Comparison of ENCODE assay signal across 8 cellular contexts in genomic region chr2:120252207-120253020, GRCh38. TPM values are rescaled to one million over a fixed set of nuclear protein-coding genes. Genes with fewer than 3 reads are reported as not detected.
A peak's percentile ranks its signal among the peaks of the same experiment; 100 is the strongest.
DNase-seq lines count a peak whose midpoint lies in the region; ATAC-seq, FAIRE-seq and TF ChIP-seq lines count a peak whose summit lies in the region.

A gene with protein sequence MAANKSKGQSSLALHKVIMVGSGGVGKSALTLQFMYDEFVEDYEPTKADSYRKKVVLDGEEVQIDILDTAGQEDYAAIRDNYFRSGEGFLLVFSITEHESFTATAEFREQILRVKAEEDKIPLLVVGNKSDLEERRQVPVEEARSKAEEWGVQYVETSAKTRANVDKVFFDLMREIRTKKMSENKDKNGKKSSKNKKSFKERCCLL (plus strand): TSS chr2:120252852. CDS start chr2:120278665, 25,813 bp downstream.

- peak; percentile 98 for FAIRE-seq in GM12892 (lab: Jason Lieb, UNC)

- peak; percentile 89 for ATAC-seq in HG02852 (IDR thresholded peaks at IDR 0.05; ENCODE audit: unreplicated experiment)
- ATAC-seq in heart left ventricle: peak; percentile 96 to 97 (median 96)
- ATAC-seq in upper lobe of left lung (ENCODE audit: low FRiP score in 2 of 2): peak; percentile 96 to 97

- H3K27ac ChIP-seq in adrenal gland (peak within 1 kb of the TSS; percentile 66 to 99 (median 73)), heart left ventricle (peak within 1 kb of the TSS; percentile 89 to 99 (median 94)), upper lobe of left lung (peak within 1 kb of the TSS; percentile 94 to 99 (median 95))

- H3K4me1 ChIP-seq in adrenal gland (replicated peaks in 1 of 2) (peaks cover 15 to 41% of the 10 kb centered on the region in 2 donors), heart left ventricle (peaks cover 2 to 53% (median 43%) of the 10 kb centered on the region in 12 donors), upper lobe of left lung (peaks cover 18 to 47% (median 32%) of the 10 kb centered on the region in 4 donors)

- H3K4me3 ChIP-seq in adrenal gland (peak within 1 kb of the TSS; percentile 36 to 98 (median 58)), heart left ventricle (peak within 1 kb of the TSS; percentile 57 to 97 (median 87)), upper lobe of left lung (peak within 1 kb of the TSS; percentile 75 to 98 (median 92))

- no peak for TF ChIP-seq CTCF in adrenal gland (IDR thresholded peaks at IDR 0.05)
- TF ChIP-seq CTCF in heart left ventricle (IDR thresholded peaks at IDR 0.05): no peak
- TF ChIP-seq CTCF in upper lobe of left lung (IDR thresholded peaks at IDR 0.05): no peak

- TF ChIP-seq POLR2A in GM12892 (IDR thresholded peaks at IDR 0.05; ENCODE audit: low read depth, low read length): peak; percentile 51; the same call in 1 of the 2 replicates
- TF ChIP-seq POLR2A in adrenal gland (IDR thresholded peaks at IDR 0.05): peak; percentile 39 to 81
- peak in 1 of 2 donors; percentile 76 for TF ChIP-seq POLR2A in heart left ventricle (IDR thresholded peaks at IDR 0.05)
- TF ChIP-seq POLR2A in upper lobe of left lung (IDR thresholded peaks at IDR 0.05): peak in 3 of 4 donors; percentile 49 to 80 (median 63)

- WGBS in adrenal gland, 4 donors: 0 to 3% (median 1%) methylated on average over 13 to 71 of the region's 71 CpGs
- 0 to 1% (median 1%) methylated on average over 48 to 71 of the region's 71 CpGs for WGBS in heart left ventricle, 4 donors
- WGBS in upper lobe of left lung, 2 donors: 0 to 2% methylated on average over 44 to 57 of the region's 71 CpGs

- TF ChIP-seq EP300 in upper lobe of left lung (IDR thresholded peaks at IDR 0.05): no peak

- DNase-seq in GM12892 (ENCODE audit: insufficient read length) (peak; percentile 99), NCI-H146 (lab: John Stamatoyannopoulos, UW) (peak; percentile 98), T-helper 1 cell (peak; percentile 98 to 99 (median 98)), adrenal gland (peak; percentile 99 to 100 (median 100)), heart left ventricle (peak; percentile 100), posterior cingulate gyrus (peak; percentile 98 to 100 (median 100)), upper lobe of left lung (peak; percentile 99 to 100)

- H3K36me3 ChIP-seq in adrenal gland (replicated peaks in 1 of 2) (no peaks in the 10 kb centered on the region), heart left ventricle (no peaks in the 10 kb centered on the region), upper lobe of left lung (no peaks in the 10 kb centered on the region)

- intact Hi-C loops in adrenal gland (cut with DNase I) (no loop called here), heart left ventricle (cut with DNase I) (loop anchor here (1.0 to 10.0 kb wide), 9 partner anchors 29 to 76 kb away; partner anchors contain the start of gene TMEM185B (in 3 of the 10)), posterior cingulate gyrus (cut with DNase I) (loop anchor here (1.0 kb wide), 2 partner anchors 29 to 61 kb away; partner anchors contain the start of gene TMEM185B)

- H3K27me3 ChIP-seq in adrenal gland: no peaks in the 10 kb centered on the region
- no peaks in the 10 kb centered on the region for H3K27me3 ChIP-seq in heart left ventricle
- H3K27me3 ChIP-seq in upper lobe of left lung: no peaks in the 10 kb centered on the region

- no peaks in the 10 kb centered on the region for H3K9me3 ChIP-seq in adrenal gland (replicated peaks in 1 of 3)
- H3K9me3 ChIP-seq in heart left ventricle: no peaks in the 10 kb centered on the region
- no peaks in the 10 kb centered on the region for H3K9me3 ChIP-seq in upper lobe of left lung

RNA-seq across cellular contexts. Expression of the gene that starts here (rescaled TPM):
- 79.0 TPM for polyA plus RNA-seq in GM12892 (2012; ENCODE audit: missing spikeins)
- total RNA-seq in adrenal gland (10 to 100 TPM; 33.9 to 66.8 (median 51.6) TPM), heart left ventricle (10 to 100 TPM; 35.7 to 59.9 (median 45.1) TPM), upper lobe of left lung (10 to 100 TPM; 23.0 to 85.8 (median 46.5) TPM)
- polyA plus RNA-seq in adrenal gland (10 to 100 TPM; 20.7 to 91.9 (median 34.7) TPM), heart left ventricle (100 to 1,000 TPM in 1 of 2 donors, 10 to 100 TPM in 1; 30.5 to 111 TPM)

Comparison
In these comparisons a context has a peak if more than half of its experiments do, and no peak if none do; other contexts are left out.
1. Peak in every context shown above with its lines: DNase-seq, ATAC-seq, H3K4me3 ChIP-seq and H3K27ac ChIP-seq.
2. intact Hi-C loops: an anchor here in heart left ventricle (1.0 to 10.0 kb wide) and posterior cingulate gyrus (1.0 kb wide); none called in adrenal gland.